In genomic region chrX:39821011-39821708, GRCh38 we compare ENCODE assay signal across 8 cellular contexts.
DNase-seq lines count a peak whose midpoint lies in the region; ATAC-seq and TF ChIP-seq lines count a peak whose summit lies in the region.

No MANE protein-coding gene starts in this region.

- H3K4me3 ChIP-seq in GM12865 (ENCODE audit: low read depth, low read length), result peak overlapping the region; percentile 29
- H3K4me3 ChIP-seq in Panc1 (ENCODE audit: low read depth in 2 of 2, low read length in 2 of 2), result peak overlapping the region; percentile 24 to 29
- peak overlapping the region; percentile 14 to 67 (median 47) for H3K4me3 ChIP-seq in dorsolateral prefrontal cortex

- BruUV-seq in Panc1 (replicated peaks; lab: Mats Ljungman, UMichigan), result no TSS peak

- H3K36me3 Mint-ChIP-seq in neural crest cell (ENCODE audit: low read depth), result no peaks in the 10 kb centered on the region

- no peak overlapping the region for H3K27ac Mint-ChIP-seq in neural crest cell (ENCODE audit: unreplicated experiment)

- no peaks in the 10 kb centered on the region for H3K9me3 ChIP-seq in Panc1 (ENCODE audit: control insufficient read depth, insufficient read depth, low read depth, low read length)

- H3K27me3 ChIP-seq in Panc1 (ENCODE audit: control insufficient read depth, insufficient read depth, low read length) (no peaks in the 10 kb centered on the region), dorsolateral prefrontal cortex (peaks cover 0 to 95% (median 38%) of the 10 kb centered on the region in 45 donors)

- in situ Hi-C loops in Panc1 (cut with HindIII; ENCODE audit: low pct_unique_long_range_greater_than_20kb, low sequenced_read_pairs), result no loop called here

- intact Hi-C loops in Panc1 (cut with micrococcal nuclease; ENCODE audit: unreplicated experiment) (no loop called here), dorsolateral prefrontal cortex (cut with DNase I) (loop anchor here (10.0 kb wide), 2 partner anchors 84 to 334 kb away; no protein-coding TSS in a partner anchor)

- H3K27ac ChIP-seq in Panc1 (ENCODE audit: low read length) (no peak overlapping the region), dorsolateral prefrontal cortex (peak overlapping the region in 3 of 59 donors; percentile 2 to 48 (median 5))

- DNase-seq in GM12865 (ENCODE audit: low read depth) (peak; percentile 9), Panc1 (ENCODE audit: low read depth, low spot score) (no peak), dorsolateral prefrontal cortex (peak in 2 of 10 donors; percentile 32 to 47), neural crest cell (ENCODE audit: low read depth, low spot score) (peak; percentile 16), GM19238 (ENCODE audit: insufficient read length, low spot score) (no peak), mucosa of gallbladder (ENCODE audit: low spot score) (no peak), NCI-H2107 treated with DMSO at 0.1 percent for 48 hours (lab: John Stamatoyannopoulos, UW; ENCODE audit: unreplicated experiment) (no peak)

- no peak for TF ChIP-seq CTCF in GM12865 (IDR thresholded peaks at IDR 0.05; ENCODE audit: insufficient read depth, low read depth, low read length, missing control alignments)
- TF ChIP-seq CTCF in Panc1 (IDR thresholded peaks at IDR 0.05), result no peak
- no peak for TF ChIP-seq CTCF in dorsolateral prefrontal cortex (IDR thresholded peaks at IDR 0.05 in 54 of 56, conservative IDR thresholded peaks at IDR 0.05 in 2 of 56; ENCODE audit: low read depth in 1 of 56, partially characterized antibody in 56 of 56)
- no peak for TF ChIP-seq CTCF in neural crest cell (conservative IDR thresholded peaks at IDR 0.05)

- H3K36me3 ChIP-seq in Panc1 (ENCODE audit: control insufficient read depth, insufficient read depth, low read length), result no peaks in the 10 kb centered on the region

- CTCF ChIA-PET in Panc1 (lab: Charles Lee), result no interaction called here

- no peaks in the 10 kb centered on the region for H3K9me3 Mint-ChIP-seq in neural crest cell

- peak overlapping the region; percentile 44 for H3K4me3 Mint-ChIP-seq in neural crest cell

- peaks cover 42% of the 10 kb centered on the region for H3K4me1 Mint-ChIP-seq in neural crest cell

- ATAC-seq in Panc1, result peak; percentile 70; the same call in 1 of the 2 replicates
- no peak for ATAC-seq in HG02981 (IDR thresholded peaks at IDR 0.05; ENCODE audit: unreplicated experiment)

- peaks cover 8% of the 10 kb centered on the region for H3K27me3 Mint-ChIP-seq in neural crest cell (ENCODE audit: low read depth)

- POLR2A ChIA-PET in Panc1 (lab: Charles Lee), result no interaction called here

- H3K4me1 ChIP-seq in Panc1 (ENCODE audit: control insufficient read depth, insufficient read depth, low read length), result no peaks in the 10 kb centered on the region

Comparison
In these comparisons a context has a peak if more than half of its experiments do, and no peak if none do; other contexts are left out.
1. DNase-seq: peak in GM12865 (single experiment) and neural crest cell (single experiment); none in Panc1 (single experiment), GM19238 (single experiment), mucosa of gallbladder (single experiment) and NCI-H2107 treated with DMSO at 0.1 percent for 48 hours (single experiment).
2. Peak in every context shown above with its lines, with median percentiles within 50 percentile points of each other: H3K4me3 ChIP-seq.